In genomic region chr1:11879311-11880180, GRCh38 we compare ENCODE assay signal across 27 cellular contexts. TPM values are rescaled to one million over a fixed set of nuclear protein-coding genes. Genes with fewer than 3 reads are reported as not detected.
"Had no signal": no experiment of that assay in that cellular context is flagged by ENCODE, and none has a peak within 500 bp of the region (broad histone marks: within the 10 kb centered on the region; RNA-seq: fewer than 3 reads in every experiment).

No MANE protein-coding gene starts in this region.

- ATAC-seq: activated naive CD4-positive, alpha-beta T cell treated with anti-CD3 and anti-CD28 coated beads, Interleukin-2, amount 50 U/mL, for 72 hours; activated T-helper 17 cell treated with anti-CD3 and anti-CD28 coated beads, Interleukin-2, amount 50 U/mL, for 72 hours; foreskin keratinocyte; naive thymus-derived CD4-positive, alpha-beta T cell; T-cell had no signal

- H3K4me1 Mint-ChIP-seq: activated T-helper 17 cell treated with anti-CD3 and anti-CD28 coated beads, Interleukin-2, amount 50 U/mL, for 72 hours; T-cell had no signal

- H3K9me3 ChIP-seq: testis, vagina had no signal

- H3K36me3 Mint-ChIP-seq: activated naive CD4-positive, alpha-beta T cell treated with anti-CD3 and anti-CD28 coated beads, Interleukin-2, amount 50 U/mL, for 72 hours; brain; naive thymus-derived CD4-positive, alpha-beta T cell; T-cell; type B pancreatic cell had no signal

- H3K27ac Mint-ChIP-seq: activated naive CD4-positive, alpha-beta T cell treated with anti-CD3 and anti-CD28 coated beads, Interleukin-2, amount 50 U/mL, for 72 hours; activated T-cell treated with anti-CD3 and anti-CD28 coated beads, Interleukin-2, amount 50 U/mL, for 24 hours; activated T-helper 17 cell treated with anti-CD3 and anti-CD28 coated beads, Interleukin-2, amount 50 U/mL, for 72 hours; naive thymus-derived CD4-positive, alpha-beta T cell; T-cell; T-helper 2 cell treated with Interferon-gamma antibody and Interleukin-4, amounts not matched to agents 5 μg/mL and 100 μg/mL, for 36 hours; type B pancreatic cell had no signal

- H3K4me3 Mint-ChIP-seq: activated T-cell treated with anti-CD3 and anti-CD28 coated beads, Interleukin-2, amount 50 U/mL, for 24 hours; activated T-helper 17 cell treated with anti-CD3 and anti-CD28 coated beads, Interleukin-2, amount 50 U/mL, for 72 hours; brain; naive thymus-derived CD4-positive, alpha-beta T cell; neural crest cell; T-cell; T-helper 2 cell treated with Interferon-gamma antibody and Interleukin-4, amounts not matched to agents 5 μg/mL and 100 μg/mL, for 36 hours; type B pancreatic cell had no signal

- H3K27me3 ChIP-seq: testis, vagina had no signal

- DNase-seq: activated CD4-positive, alpha-beta T cell treated with anti-CD3 and anti-CD28 coated beads for 1 hour; activated CD8-positive, alpha-beta memory T cell treated with anti-CD3 and anti-CD28 coated beads for 24 hours; activated CD8-positive, alpha-beta memory T cell treated with anti-CD3 and anti-CD28 coated beads, Interleukin-2, amount 50 U/mL, for 4 hours; activated T-cell treated with anti-CD3 and anti-CD28 coated beads, Interleukin-2, amount 50 U/mL, for 24 hours; aorta; central memory CD4-positive, alpha-beta T cell; effector memory CD4-positive, alpha-beta T cell; foreskin keratinocyte; hippocampal formation; naive thymus-derived CD4-positive, alpha-beta T cell; retina; stimulated activated CD4-positive, alpha-beta T cell treated with anti-CD3 and anti-CD28 coated beads, Interleukin-12 subunit alpha, Interleukin-12 subunit beta, amount 100 ng/mL, for 4 hours; stimulated activated naive CD4-positive, alpha-beta T cell; T-cell; testis had no signal

- H3K27ac ChIP-seq: foreskin keratinocyte, testis, vagina had no signal

- H3K4me1 ChIP-seq: foreskin keratinocyte, vagina had no signal

- H3K9me3 Mint-ChIP-seq: activated naive CD4-positive, alpha-beta T cell treated with anti-CD3 and anti-CD28 coated beads, Interleukin-2, amount 50 U/mL, for 72 hours; activated T-cell treated with anti-CD3 and anti-CD28 coated beads, Interleukin-2, amount 50 U/mL, for 24 hours; activated T-helper 17 cell treated with anti-CD3 and anti-CD28 coated beads, Interleukin-2, amount 50 U/mL, for 72 hours; brain; neural crest cell; T-cell; T-helper 2 cell treated with Interferon-gamma antibody and Interleukin-4, amounts not matched to agents 5 μg/mL and 100 μg/mL, for 36 hours; type B pancreatic cell had no signal

- H3K4me3 ChIP-seq: lung, testis, vagina had no signal

- H3K27me3 Mint-ChIP-seq: type B pancreatic cell had no signal

- H3K36me3 ChIP-seq: vagina had no signal

RNA-seq across cellular contexts. Expression of gene NPPB, which starts 20.8 kb away (rescaled TPM):
- total RNA-seq: activated naive CD4-positive, alpha-beta T cell treated with anti-CD3 and anti-CD28 coated beads, Interleukin-2, amount 50 U/mL, for 72 hours; activated T-helper 17 cell treated with anti-CD3 and anti-CD28 coated beads, Interleukin-2, amount 50 U/mL, for 72 hours; aorta; dermis microvascular lymphatic vessel endothelial cell; foreskin keratinocyte; mesenteric fat pad; naive thymus-derived CD4-positive, alpha-beta T cell; neural crest cell; omental fat pad; posterior vena cava; T-cell; vagina had no signal
- polyA plus RNA-seq: foreskin keratinocyte; naive thymus-derived CD4-positive, alpha-beta T cell had no signal

RNA-seq across cellular contexts. Expression of gene NPPA, which starts 32.0 kb away (rescaled TPM):
- total RNA-seq: activated naive CD4-positive, alpha-beta T cell treated with anti-CD3 and anti-CD28 coated beads, Interleukin-2, amount 50 U/mL, for 72 hours; activated T-helper 17 cell treated with anti-CD3 and anti-CD28 coated beads, Interleukin-2, amount 50 U/mL, for 72 hours; dermis microvascular lymphatic vessel endothelial cell; foreskin keratinocyte; mesenteric fat pad; naive thymus-derived CD4-positive, alpha-beta T cell; neural crest cell; omental fat pad; T-cell; testis; vagina had no signal
- polyA plus RNA-seq: foreskin keratinocyte; naive thymus-derived CD4-positive, alpha-beta T cell had no signal
